ENCODE assay signal across 1 cellular context in genomic region chr2:233711312-233712008, GRCh38.
TF ChIP-seq lines count a peak whose summit lies in the region.

No MANE protein-coding gene starts in this region.

TF ChIP-seq in GM23338, 12 proteins besides CTCF, POLR2A, EP300 and RAD21 (continued from another document):
- TF ChIP-seq ZNF462 (CRISPR knock-in tag; IDR thresholded peaks at IDR 0.05), result no peak
- no peak for TF ChIP-seq ZNF331 (CRISPR knock-in tag; IDR thresholded peaks at IDR 0.05; ENCODE audit: low read depth)
- TF ChIP-seq POLR2AphosphoS5 (IDR thresholded peaks at IDR 0.05; ENCODE audit: low read depth), result no peak
- no peak for TF ChIP-seq EZH2 (IDR thresholded peaks at IDR 0.05; ENCODE audit: low read depth, unreplicated experiment)
- TF ChIP-seq NANOG (IDR thresholded peaks at IDR 0.05; ENCODE audit: borderline replicate concordance), result no peak
- TF ChIP-seq ETS1 (IDR thresholded peaks at IDR 0.05), result no peak
- TF ChIP-seq EZH2phosphoT487 (IDR thresholded peaks at IDR 0.05; ENCODE audit: unreplicated experiment), result no peak
- no peak for TF ChIP-seq ZNF114 (CRISPR knock-in tag; IDR thresholded peaks at IDR 0.05)
